In genomic region chr11:2532704-2533641, GRCh38 we compare ENCODE assay signal across 8 cellular contexts.
A peak's percentile ranks its signal among the peaks of the same experiment; 100 is the strongest.
DNase-seq lines count a peak whose midpoint lies in the region; ATAC-seq and TF ChIP-seq lines count a peak whose summit lies in the region.

No MANE protein-coding gene starts in this region.

- no peaks in the 10 kb centered on the region for H3K9me2 ChIP-seq in MM.1S (replicated peaks; ENCODE audit: insufficient read depth, low read length)

- no peak overlapping the region for H3K9ac ChIP-seq in MM.1S (ENCODE audit: low read length)
- no peak overlapping the region for H3K9ac ChIP-seq in neural progenitor cell

- H2AFZ ChIP-seq in MM.1S (ENCODE audit: low read length) (no peak overlapping the region), neural progenitor cell (replicated peaks) (no peak overlapping the region)

- H3K27me3 Mint-ChIP-seq in neural progenitor cell (ENCODE audit: insufficient read depth, low read depth): peaks cover 7% of the 10 kb centered on the region
- no peaks in the 10 kb centered on the region for H3K27me3 Mint-ChIP-seq in stimulated activated naive CD8-positive, alpha-beta T cell treated with anti-CD3 and anti-CD28 coated beads, Interleukin-15, Interleukin-2, amounts not matched to agents 100 ng/mL and 50 ng/mL, for 24 hours

- peak overlapping the region; percentile 37; the same call in 1 of the 2 replicates for H3K4me2 ChIP-seq in MM.1S (ENCODE audit: low read depth, low read length)
- peak overlapping the region; percentile 26 for H3K4me2 ChIP-seq in neural progenitor cell

- H4K20me1 ChIP-seq in MM.1S (ENCODE audit: insufficient read depth, low read length) (peaks cover 8% of the 10 kb centered on the region; the same call in 1 of the 2 replicates), neural progenitor cell (ENCODE audit: low read depth) (no peaks in the 10 kb centered on the region)

- H3K4me1 Mint-ChIP-seq in neural progenitor cell: peaks cover 26% of the 10 kb centered on the region
- H3K4me1 Mint-ChIP-seq in stimulated activated naive CD8-positive, alpha-beta T cell treated with anti-CD3 and anti-CD28 coated beads, Interleukin-15, Interleukin-2, amounts not matched to agents 100 ng/mL and 50 ng/mL, for 24 hours (ENCODE audit: low read depth): peaks cover 14% of the 10 kb centered on the region

- H3K27ac Mint-ChIP-seq in neural progenitor cell: peak overlapping the region; percentile 91
- H3K27ac Mint-ChIP-seq in stimulated activated naive CD8-positive, alpha-beta T cell treated with anti-CD3 and anti-CD28 coated beads, Interleukin-15, Interleukin-2, amounts not matched to agents 100 ng/mL and 50 ng/mL, for 24 hours: peak overlapping the region; percentile 72

- H3K9me3 ChIP-seq in MM.1S (replicated peaks; ENCODE audit: insufficient read depth, low read length) (no peaks in the 10 kb centered on the region), neural progenitor cell (ENCODE audit: low read depth) (no peaks in the 10 kb centered on the region)

- H3K4me1 ChIP-seq in MM.1S (ENCODE audit: low read length) (peaks cover 8% of the 10 kb centered on the region; the same call in 1 of the 2 replicates), foreskin keratinocyte (peaks cover 6% of the 10 kb centered on the region), neural progenitor cell (peaks cover 6% of the 10 kb centered on the region)

- H3K27me3 ChIP-seq in MM.1S (replicated peaks; ENCODE audit: insufficient read depth, low read length) (no peaks in the 10 kb centered on the region), foreskin keratinocyte (no peaks in the 10 kb centered on the region), neural progenitor cell (peaks cover 58% of the 10 kb centered on the region)

- H3K4me3 ChIP-seq in MM.1S (ENCODE audit: low read length): no peak overlapping the region
- H3K4me3 ChIP-seq in neural progenitor cell: no peak overlapping the region

- peaks cover 12% of the 10 kb centered on the region for H3K79me2 ChIP-seq in MM.1S (ENCODE audit: low read length)
- H3K79me2 ChIP-seq in neural progenitor cell (ENCODE audit: low read depth): no peaks in the 10 kb centered on the region

- no peaks in the 10 kb centered on the region for H3K9me3 Mint-ChIP-seq in neural progenitor cell
- no peaks in the 10 kb centered on the region for H3K9me3 Mint-ChIP-seq in stimulated activated naive CD8-positive, alpha-beta T cell treated with anti-CD3 and anti-CD28 coated beads, Interleukin-15, Interleukin-2, amounts not matched to agents 100 ng/mL and 50 ng/mL, for 24 hours

- ATAC-seq in GM21737 (IDR thresholded peaks at IDR 0.05; ENCODE audit: unreplicated experiment) (peak; percentile 61), foreskin keratinocyte (peak; percentile 51)

- peak overlapping the region; percentile 20 for H3K4me3 Mint-ChIP-seq in neural progenitor cell
- H3K4me3 Mint-ChIP-seq in stimulated activated naive CD8-positive, alpha-beta T cell treated with anti-CD3 and anti-CD28 coated beads, Interleukin-15, Interleukin-2, amounts not matched to agents 100 ng/mL and 50 ng/mL, for 24 hours: peak overlapping the region; percentile 69

- no peaks in the 10 kb centered on the region for H3F3A ChIP-seq in MM.1S (ENCODE audit: insufficient read depth, low read length)
- H3F3A ChIP-seq in neural progenitor cell (ENCODE audit: low read depth): peaks cover 13% of the 10 kb centered on the region

- H3K27ac ChIP-seq in MM.1S (ENCODE audit: low read length) (peak overlapping the region; percentile 32; the same call in 1 of the 2 replicates), foreskin keratinocyte (peak overlapping the region; percentile 20), neural progenitor cell (no peak overlapping the region)

- H3K36me3 ChIP-seq in MM.1S (replicated peaks; ENCODE audit: insufficient read depth, low read length): no peaks in the 10 kb centered on the region
- no peaks in the 10 kb centered on the region for H3K36me3 ChIP-seq in neural progenitor cell

- TF ChIP-seq CTCF in MM.1S (IDR thresholded peaks at IDR 0.05; ENCODE audit: low read length) (peak; percentile 99), foreskin keratinocyte (conservative IDR thresholded peaks at IDR 0.05) (peak; percentile 100), neural progenitor cell (IDR thresholded peaks at IDR 0.05) (peak; percentile 100)

- DNase-seq in D341Med (ENCODE audit: low spot score) (peak; percentile 90), MM.1S (peak; percentile 88), SIG-M5 (lab: John Stamatoyannopoulos, UW) (peak; percentile 6), foreskin keratinocyte (peak; percentile 43 to 73), neural progenitor cell (ENCODE audit: low spot score) (peak; percentile 98)
- DNase-seq in activated effector memory CD4-positive, alpha-beta T cell treated with anti-CD3 and anti-CD28 coated beads, Interleukin-2, amount 50 U/mL, for 16 hours: peak; percentile 95

- H3K36me3 Mint-ChIP-seq in neural progenitor cell: no peaks in the 10 kb centered on the region
- H3K36me3 Mint-ChIP-seq in stimulated activated naive CD8-positive, alpha-beta T cell treated with anti-CD3 and anti-CD28 coated beads, Interleukin-15, Interleukin-2, amounts not matched to agents 100 ng/mL and 50 ng/mL, for 24 hours (ENCODE audit: low read depth): no peaks in the 10 kb centered on the region

Comparison
In these comparisons a context has a peak if more than half of its experiments do, and no peak if none do; other contexts are left out.
1. DNase-seq: peak in every context shown above with its lines; median percentile 98 in neural progenitor cell; 95 in activated effector memory CD4-positive, alpha-beta T cell treated with anti-CD3 and anti-CD28 coated beads, Interleukin-2, amount 50 U/mL, for 16 hours; 90 in D341Med; 88 in MM.1S; 58 in foreskin keratinocyte; 6 in SIG-M5.